8 cellular contexts compared by ENCODE assay signal in the genomic region with DNA sequence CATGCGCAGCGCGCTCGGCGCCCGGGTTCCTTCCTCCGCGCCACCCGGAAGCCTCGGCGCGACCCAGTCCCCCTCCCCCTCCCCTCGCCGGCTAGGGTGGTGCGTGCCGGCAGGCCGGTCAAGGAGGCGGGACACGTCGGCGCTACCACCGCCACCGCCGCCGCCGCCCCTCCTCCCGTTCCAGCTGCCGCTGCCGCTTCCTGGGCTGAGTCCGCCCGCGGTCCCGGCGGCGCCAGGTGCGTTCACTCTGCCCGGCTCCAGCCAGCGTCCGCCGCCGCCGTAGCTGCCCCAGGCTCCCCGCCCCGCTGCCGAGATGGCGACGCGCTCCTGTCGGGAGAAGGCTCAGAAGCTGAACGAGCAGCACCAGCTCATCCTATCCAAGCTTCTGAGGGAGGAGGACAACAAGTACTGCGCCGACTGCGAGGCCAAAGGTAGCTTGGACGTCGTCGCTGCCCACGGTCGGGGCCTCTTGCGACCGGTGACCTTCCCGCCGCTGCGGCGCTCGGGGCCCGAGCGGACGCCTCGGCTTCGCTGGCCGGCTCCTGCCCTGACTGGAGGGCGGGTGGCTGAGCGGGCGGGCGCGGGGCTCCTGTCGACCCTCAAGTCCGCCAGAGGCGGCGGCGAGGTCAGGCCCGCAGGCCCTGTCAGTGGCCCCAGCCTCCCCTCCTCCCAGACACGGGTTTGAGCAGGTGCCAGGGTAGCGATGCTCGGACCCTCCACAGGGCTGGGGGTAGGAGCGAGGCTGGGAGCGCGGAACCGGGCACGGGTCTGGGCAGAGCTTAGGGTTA. TPM values are rescaled to one million over a fixed set of nuclear protein-coding genes. Genes with fewer than 3 reads are reported as not detected.
DNase-seq lines count a peak whose midpoint lies in the region; ATAC-seq and TF ChIP-seq lines count a peak whose summit lies in the region.

SMAP1 (plus strand) TSS at position 173 of the 788 bp plus-strand sequence; CDS start at position 314, 141 bp downstream.

- H3K27ac ChIP-seq in OCI-LY7 (ENCODE audit: low read depth, low read length, poor library complexity, severe bottlenecking), result peak within 1 kb of the TSS; percentile 64
- H3K27ac ChIP-seq in epithelial cell of prostate, result peak within 1 kb of the TSS; percentile 85

- POLR2A ChIA-PET in OCI-LY7 (lab: Charles Lee), result interaction anchor here (0.5 to 3.0 kb wide), 20 partner anchors 9 to 339 kb away, joined by 3 to 18 read pairs (median 6); partner anchors contain the start of genes FAM135A and SDHAF4

- H2AFZ ChIP-seq in OCI-LY7 (ENCODE audit: low read length), result peak within 1 kb of the TSS; percentile 100

- peaks cover 40% of the 10 kb centered on the region for H3K79me2 ChIP-seq in OCI-LY7 (ENCODE audit: insufficient read depth, low read depth, low read length)

- intact Hi-C loops in OCI-LY7 (cut with micrococcal nuclease; ENCODE audit: unreplicated experiment), result loop anchor here (2.0 kb wide), 2 partner anchors 101 to 253 kb away; partner anchors contain the start of gene SDHAF4

- ATAC-seq in GM21528 (IDR thresholded peaks at IDR 0.05; ENCODE audit: low FRiP score, unreplicated experiment), result peak; percentile 93

- peaks cover 9% of the 10 kb centered on the region; the same call in 1 of the 2 replicates for H3K36me3 ChIP-seq in OCI-LY7 (ENCODE audit: insufficient read depth, low read length)

- no peak for TF ChIP-seq CTCF in OCI-LY7 (conservative IDR thresholded peaks at IDR 0.05; ENCODE audit: low read length)

- CTCF ChIA-PET in OCI-LY7 (lab: Charles Lee; ENCODE audit: unreplicated experiment), result interaction anchor here (0.7 to 0.9 kb wide), 2 partner anchors 95 to 189 kb away, joined by 3 read pairs; no protein-coding TSS in a partner anchor

- peak; percentile 91 for DNase-seq in DMS153 (lab: John Stamatoyannopoulos, UW)
- peak; percentile 90 for DNase-seq in HuH-7.5 (ENCODE audit: low spot score)
- DNase-seq in OCI-LY7 (ENCODE audit: low spot score), result peak; percentile 93
- peak; percentile 96 for DNase-seq in activated T-cell treated with anti-CD3 and anti-CD28 coated beads for 48 hours (ENCODE audit: low read depth)
- peak; percentile 37 for DNase-seq in epithelial cell of prostate (ENCODE audit: low read depth, low spot score)
- DNase-seq in mucosa of gallbladder (ENCODE audit: low spot score), result peak; percentile 95
- peak; percentile 95 for DNase-seq in stimulated activated CD8-positive, alpha-beta memory T cell treated with anti-CD3 and anti-CD28 coated beads, Interleukin-4, amount 100 ng/mL, for 24 hours (ENCODE audit: low read depth)

- peak within 1 kb of the TSS; percentile 91 for H3K4me3 ChIP-seq in OCI-LY7 (ENCODE audit: low read depth, low read length, poor library complexity, severe bottlenecking)

- no TSS peak for BruUV-seq in OCI-LY7 (replicated peaks; lab: Mats Ljungman, UMichigan)

- peaks cover 19% of the 10 kb centered on the region for H3K4me1 ChIP-seq in OCI-LY7 (ENCODE audit: insufficient read depth, low read length, poor library complexity, severe bottlenecking)

- H3K9me2 ChIP-seq in OCI-LY7 (ENCODE audit: insufficient read depth, low read length), result no peaks in the 10 kb centered on the region

- peak within 1 kb of the TSS; percentile 99 for H3K4me2 ChIP-seq in OCI-LY7 (ENCODE audit: low read length)

- H3K9me3 ChIP-seq in OCI-LY7 (ENCODE audit: low read length), result no peaks in the 10 kb centered on the region

- peaks cover 19% of the 10 kb centered on the region for H4K20me1 ChIP-seq in OCI-LY7 (ENCODE audit: insufficient read depth, low read length)

RNA-seq across cellular contexts. Expression of gene SMAP1, which starts in this region (rescaled TPM):
- 10.9 and 15.1 TPM in 2 replicates for total RNA-seq in OCI-LY7 (2014; rRNA removed; shearing (Covaris generic))
- total RNA-seq in OCI-LY7 (2022) (26.2 and 28.9 TPM in 2 replicates), mucosa of gallbladder (33.2 TPM)

Comparison
In these comparisons a context has a peak if more than half of its experiments do, and no peak if none do; other contexts are left out.
1. Peak in every context shown above with its lines: DNase-seq, ATAC-seq, H3K4me3 ChIP-seq and H3K27ac ChIP-seq.
2. DNase-seq: peak in every context shown above with its lines; median percentile 96 in activated T-cell treated with anti-CD3 and anti-CD28 coated beads for 48 hours; 95 in mucosa of gallbladder; 95 in stimulated activated CD8-positive, alpha-beta memory T cell treated with anti-CD3 and anti-CD28 coated beads, Interleukin-4, amount 100 ng/mL, for 24 hours; 93 in OCI-LY7; 91 in DMS153; 90 in HuH-7.5; 37 in epithelial cell of prostate.